10 cellular contexts compared by ENCODE assay signal in genomic region chr9:113520109-113520642, GRCh38. TPM values are rescaled to one million over a fixed set of nuclear protein-coding genes. Genes with fewer than 3 reads are reported as not detected.
A peak's percentile ranks its signal among the peaks of the same experiment; 100 is the strongest.
DNase-seq lines count a peak whose midpoint lies in the region; ATAC-seq lines count a peak whose summit lies in the region.
"Had no signal": no experiment of that assay in that cellular context is flagged by ENCODE, and none has a peak within 500 bp of the region (broad histone marks: within the 10 kb centered on the region; RNA-seq: fewer than 3 reads in every experiment).

No MANE protein-coding gene starts in this region.

- peaks cover 29% of the 10 kb centered on the region for H3K4me1 ChIP-seq in right cardiac atrium (ENCODE audit: control insufficient read depth, insufficient read depth, low read length)

- 78% methylated on average over 6 of the region's 6 CpGs for WGBS in right cardiac atrium

- peak overlapping the region; percentile 23 for H3K27ac ChIP-seq in right cardiac atrium (ENCODE audit: low read length)

- no peaks in the 10 kb centered on the region for H3K27me3 ChIP-seq in right cardiac atrium (ENCODE audit: control insufficient read depth, insufficient read depth)

- DNase-seq in HPDE6-E6E7 (ENCODE audit: extremely low spot score) (peak; percentile 44), right cardiac atrium (no peak), amygdala (lab: John Stamatoyannopoulos, UW) (no peak), GM19240 (ENCODE audit: insufficient read length, low spot score) (no peak)
- peak; percentile 43 to 47 for DNase-seq in activated T-cell treated with anti-CD3 and anti-CD28 coated beads, Interleukin-2, amount 50 U/mL, for 72 hours
- peak; percentile 48 for DNase-seq in stimulated activated naive CD4-positive, alpha-beta T cell treated with Interleukin-2 at 50 U/mL for 16 hours (lab: John Stamatoyannopoulos, UW)
- DNase-seq in stimulated activated naive B cell treated with anti-CD40 and anti-IgM and Interleukin-4, amounts not matched to agents 10 μg/mL and 1 μg/mL and 100 μg/mL, for 72 hours: no peak

- no peaks in the 10 kb centered on the region for H3K9me3 Mint-ChIP-seq in activated T-cell treated with anti-CD3 and anti-CD28 coated beads, Interleukin-2, amount 50 U/mL, for 72 hours
- no peaks in the 10 kb centered on the region for H3K9me3 Mint-ChIP-seq in stimulated activated naive B cell treated with anti-CD40 and anti-IgM and Interleukin-4, amounts not matched to agents 10 μg/mL and 1 μg/mL and 100 μg/mL, for 72 hours

- H3K4me1 Mint-ChIP-seq in activated T-cell treated with anti-CD3 and anti-CD28 coated beads, Interleukin-2, amount 50 U/mL, for 72 hours (ENCODE audit: low read depth): peaks cover 92% of the 10 kb centered on the region
- peaks cover 56 to 85% of the 10 kb centered on the region in 2 donors for H3K4me1 Mint-ChIP-seq in stimulated activated naive B cell treated with anti-CD40 and anti-IgM and Interleukin-4, amounts not matched to agents 10 μg/mL and 1 μg/mL and 100 μg/mL, for 72 hours

- no peaks in the 10 kb centered on the region for H3K27me3 Mint-ChIP-seq in activated T-cell treated with anti-CD3 and anti-CD28 coated beads, Interleukin-2, amount 50 U/mL, for 72 hours (ENCODE audit: low read depth)
- H3K27me3 Mint-ChIP-seq in stimulated activated naive B cell treated with anti-CD40 and anti-IgM and Interleukin-4, amounts not matched to agents 10 μg/mL and 1 μg/mL and 100 μg/mL, for 72 hours: no peaks in the 10 kb centered on the region

- H3K36me3 Mint-ChIP-seq in activated T-cell treated with anti-CD3 and anti-CD28 coated beads, Interleukin-2, amount 50 U/mL, for 72 hours (ENCODE audit: insufficient read depth in 2 of 2): peaks cover 0 to 4% of the 10 kb centered on the region in 2 donors
- peaks cover 0 to 4% of the 10 kb centered on the region in 2 donors for H3K36me3 Mint-ChIP-seq in stimulated activated naive B cell treated with anti-CD40 and anti-IgM and Interleukin-4, amounts not matched to agents 10 μg/mL and 1 μg/mL and 100 μg/mL, for 72 hours

- intact Hi-C loops in right cardiac atrium (cut with DNase I): loop anchor here in 1 of 4 donors (10.0 kb wide), 1 partner anchor 65 kb away; no protein-coding TSS in a partner anchor

- H3K9me3 ChIP-seq in right cardiac atrium (ENCODE audit: control insufficient read depth, low read length): no peaks in the 10 kb centered on the region

- peak in 1 of 2 donors; percentile 29 for ATAC-seq in activated T-cell treated with anti-CD3 and anti-CD28 coated beads, Interleukin-2, amount 50 U/mL, for 72 hours (replicated peaks in 1 of 2)
- ATAC-seq in right cardiac atrium (no peak), esophagus mucosa (no peak)
- ATAC-seq in stimulated activated naive B cell treated with anti-CD40 and anti-IgM and Interleukin-4, amounts not matched to agents 10 μg/mL and 1 μg/mL and 100 μg/mL, for 72 hours (replicated peaks): no peak
- ATAC-seq: HCT116, Panc1 had no signal

- peak overlapping the region; percentile 78 for H3K27ac Mint-ChIP-seq in activated T-cell treated with anti-CD3 and anti-CD28 coated beads, Interleukin-2, amount 50 U/mL, for 72 hours
- no peak overlapping the region for H3K27ac Mint-ChIP-seq in stimulated activated naive B cell treated with anti-CD40 and anti-IgM and Interleukin-4, amounts not matched to agents 10 μg/mL and 1 μg/mL and 100 μg/mL, for 72 hours

- peak overlapping the region; percentile 89 to 93 for H3K4me3 Mint-ChIP-seq in activated T-cell treated with anti-CD3 and anti-CD28 coated beads, Interleukin-2, amount 50 U/mL, for 72 hours
- peak overlapping the region in 1 of 2 donors; percentile 68 for H3K4me3 Mint-ChIP-seq in stimulated activated naive B cell treated with anti-CD40 and anti-IgM and Interleukin-4, amounts not matched to agents 10 μg/mL and 1 μg/mL and 100 μg/mL, for 72 hours

- no peak overlapping the region for H3K4me3 ChIP-seq in right cardiac atrium (ENCODE audit: low read length)

RNA-seq across cellular contexts. Expression of gene RGS3, which starts 56.6 kb away (rescaled TPM):
- total RNA-seq in activated T-cell treated with anti-CD3 and anti-CD28 coated beads, Interleukin-2, amount 50 U/mL, for 72 hours: 10 to 100 TPM; 36.5 to 48.2 TPM
- 100 to 1,000 TPM; 139 to 184 (median 166) TPM for total RNA-seq in right cardiac atrium
- polyA plus RNA-seq in right cardiac atrium: 107 TPM
- total RNA-seq in esophagus mucosa: 22.8 TPM

Comparison
In these comparisons a context has a peak if more than half of its experiments do, and no peak if none do; other contexts are left out.
1. DNase-seq: peak in HPDE6-E6E7 (single experiment), activated T-cell treated with anti-CD3 and anti-CD28 coated beads, Interleukin-2, amount 50 U/mL, for 72 hours (2 of 2) and stimulated activated naive CD4-positive, alpha-beta T cell treated with Interleukin-2 at 50 U/mL for 16 hours (single experiment); none in right cardiac atrium (0 of 3), amygdala (0 of 56), GM19240 (single experiment) and stimulated activated naive B cell treated with anti-CD40 and anti-IgM and Interleukin-4, amounts not matched to agents 10 μg/mL and 1 μg/mL and 100 μg/mL, for 72 hours (single experiment).